8 cellular contexts compared by ENCODE assay signal in the genomic region with DNA sequence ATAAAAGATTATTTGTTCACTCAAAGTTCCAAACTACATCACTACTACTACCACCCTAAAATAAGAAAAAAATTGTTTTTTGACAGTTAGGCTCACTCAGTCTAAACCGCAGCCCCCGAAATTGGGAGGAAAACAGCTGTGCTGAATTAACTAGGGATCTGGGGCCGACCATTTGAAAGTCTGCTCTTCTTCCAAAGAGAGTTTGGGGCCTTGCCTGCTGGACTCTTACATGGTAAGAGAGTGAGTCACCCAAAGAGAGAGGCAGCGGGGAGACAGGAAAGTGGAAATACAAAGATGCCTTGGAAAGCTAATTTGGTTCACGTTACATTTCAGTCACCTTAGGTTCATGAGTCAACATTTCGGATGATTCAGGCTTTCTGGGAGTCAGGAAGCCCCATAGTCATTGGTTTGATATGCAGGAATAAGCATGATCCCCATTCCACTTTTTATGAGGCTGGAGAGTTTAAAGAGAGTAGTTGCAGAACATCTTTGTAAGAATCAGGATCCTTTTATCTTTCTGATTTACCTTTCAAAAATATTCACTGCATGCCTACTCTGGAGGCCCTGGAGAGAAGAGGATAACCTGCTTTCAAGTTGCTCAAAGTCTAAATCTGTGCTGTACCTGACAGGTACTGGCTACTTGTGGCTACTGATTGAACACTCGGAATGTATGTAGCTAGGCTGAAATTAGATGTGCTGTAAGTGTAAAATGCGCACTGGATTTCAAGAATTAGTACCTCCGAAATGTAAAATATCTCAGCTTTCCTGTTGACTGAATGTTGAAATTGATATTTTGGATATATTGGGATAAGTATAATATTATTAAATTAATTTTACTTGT. TPM values are rescaled to one million over a fixed set of nuclear protein-coding genes. Genes with fewer than 3 reads are reported as not detected.
DNase-seq lines count a peak whose midpoint lies in the region; ATAC-seq and TF ChIP-seq lines count a peak whose summit lies in the region.

No MANE protein-coding gene starts in this region.

- peak overlapping the region; percentile 65 for H3K9ac ChIP-seq in OCI-LY3 (ENCODE audit: low read length)

- no peak for TF ChIP-seq CTCF in GM12875 (IDR thresholded peaks at IDR 0.05; ENCODE audit: borderline replicate concordance, insufficient read depth, low read depth, low read length)
- TF ChIP-seq CTCF in OCI-LY3 (IDR thresholded peaks at IDR 0.05; ENCODE audit: low read depth, low read length), result no peak

- peak overlapping the region; percentile 17; the same call in 1 of the 2 replicates for H3K27ac ChIP-seq in OCI-LY3 (ENCODE audit: low read length)

- H4K20me1 ChIP-seq in OCI-LY3 (ENCODE audit: insufficient read depth, low read length), result peaks cover 17% of the 10 kb centered on the region

- peak overlapping the region; percentile 99 for H3K27ac Mint-ChIP-seq in activated naive CD8-positive, alpha-beta T cell treated with anti-CD3 and anti-CD28 coated beads for 36 hours

- DNase-seq in AG08396 (ENCODE audit: low spot score) (peak; percentile 87), glomerular visceral epithelial cell (ENCODE audit: extremely low spot score) (peak; percentile 96), non-pigmented ciliary epithelial cell (ENCODE audit: low read depth) (peak; percentile 100)
- DNase-seq in activated naive CD8-positive, alpha-beta T cell treated with anti-CD3 and anti-CD28 coated beads for 36 hours, result peak; percentile 23

- H3K4me3 Mint-ChIP-seq in activated naive CD8-positive, alpha-beta T cell treated with anti-CD3 and anti-CD28 coated beads for 36 hours, result peak overlapping the region; percentile 98

- peaks cover 54% of the 10 kb centered on the region for H3K4me1 Mint-ChIP-seq in activated naive CD8-positive, alpha-beta T cell treated with anti-CD3 and anti-CD28 coated beads for 36 hours

- ATAC-seq in HG03175 (IDR thresholded peaks at IDR 0.05; ENCODE audit: unreplicated experiment) (no peak), HG03571 (IDR thresholded peaks at IDR 0.05; ENCODE audit: unreplicated experiment) (no peak)

- H2AFZ ChIP-seq in OCI-LY3 (ENCODE audit: low read depth, low read length), result no peak overlapping the region

- H3K4me2 ChIP-seq in OCI-LY3 (ENCODE audit: low read length), result peak overlapping the region; percentile 83

- no peaks in the 10 kb centered on the region for H3K27me3 Mint-ChIP-seq in activated naive CD8-positive, alpha-beta T cell treated with anti-CD3 and anti-CD28 coated beads for 36 hours

- no peaks in the 10 kb centered on the region for H3K9me3 Mint-ChIP-seq in activated naive CD8-positive, alpha-beta T cell treated with anti-CD3 and anti-CD28 coated beads for 36 hours

- H3K36me3 ChIP-seq in OCI-LY3 (replicated peaks; ENCODE audit: low read depth, low read length), result no peaks in the 10 kb centered on the region

- no peaks in the 10 kb centered on the region for H3K27me3 ChIP-seq in OCI-LY3 (ENCODE audit: low read depth, low read length)

- H3K4me1 ChIP-seq in OCI-LY3 (ENCODE audit: low read length), result peaks cover 52% of the 10 kb centered on the region

- no peaks in the 10 kb centered on the region for H3K9me3 ChIP-seq in OCI-LY3 (ENCODE audit: insufficient read depth, low read length)

- peaks cover 18% of the 10 kb centered on the region for H3K36me3 Mint-ChIP-seq in activated naive CD8-positive, alpha-beta T cell treated with anti-CD3 and anti-CD28 coated beads for 36 hours

- H3K4me3 ChIP-seq in GM12875 (ENCODE audit: low read depth, low read length), result peak overlapping the region; percentile 45
- peak overlapping the region; percentile 97 for H3K4me3 ChIP-seq in OCI-LY3 (ENCODE audit: low read length)

- H3K79me2 ChIP-seq in OCI-LY3 (ENCODE audit: low read length), result peaks cover 38% of the 10 kb centered on the region

RNA-seq across cellular contexts. Expression of gene RTN4, which starts 1.0 kb away (rescaled TPM):
- total RNA-seq in activated naive CD8-positive, alpha-beta T cell treated with anti-CD3 and anti-CD28 coated beads for 36 hours, result 10 to 100 TPM; 86.5 to 90.7 TPM

Comparison
In these comparisons a context has a peak if more than half of its experiments do, and no peak if none do; other contexts are left out.
1. DNase-seq: peak in every context shown above with its lines; median percentile 100 in non-pigmented ciliary epithelial cell; 96 in glomerular visceral epithelial cell; 87 in AG08396; 23 in activated naive CD8-positive, alpha-beta T cell treated with anti-CD3 and anti-CD28 coated beads for 36 hours.